ENCODE assay signal across 1 cellular context in the genomic region with DNA sequence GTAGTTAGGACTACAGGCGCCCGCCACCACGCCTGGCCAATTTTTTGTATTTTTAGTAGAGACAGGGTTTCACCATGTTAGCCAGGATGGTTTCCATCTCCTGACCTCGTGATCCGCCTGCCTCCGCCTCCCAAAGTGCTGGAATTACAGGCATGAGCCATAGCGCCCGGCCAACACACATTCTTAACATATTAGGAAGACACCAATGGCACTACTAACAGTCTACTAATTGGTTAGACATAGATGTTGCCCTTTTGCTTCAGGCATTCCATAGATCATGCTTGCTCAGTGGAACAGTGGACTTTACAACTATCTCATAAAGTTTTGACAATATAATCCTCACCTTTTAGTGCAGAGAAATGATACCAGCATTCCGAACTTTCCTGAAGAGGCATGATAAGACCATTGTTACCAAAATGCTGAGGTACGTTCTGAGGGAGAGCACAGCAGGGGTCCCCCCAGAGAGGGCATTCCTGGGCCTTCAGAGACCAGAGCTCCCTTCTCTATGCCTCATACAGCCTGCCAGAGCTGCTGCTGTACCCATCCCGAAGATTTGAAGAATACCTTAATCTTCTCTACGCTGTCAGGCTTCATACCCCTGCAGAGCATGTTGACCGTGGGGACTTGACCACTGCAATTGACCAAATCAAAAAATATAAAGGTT.
TF ChIP-seq lines count a peak whose summit lies in the region.

No MANE protein-coding gene starts in this region.

TF ChIP-seq in GM23338, 12 proteins besides CTCF, POLR2A, EP300 and RAD21 (continued from another document):
- TF ChIP-seq, protein P1, sequence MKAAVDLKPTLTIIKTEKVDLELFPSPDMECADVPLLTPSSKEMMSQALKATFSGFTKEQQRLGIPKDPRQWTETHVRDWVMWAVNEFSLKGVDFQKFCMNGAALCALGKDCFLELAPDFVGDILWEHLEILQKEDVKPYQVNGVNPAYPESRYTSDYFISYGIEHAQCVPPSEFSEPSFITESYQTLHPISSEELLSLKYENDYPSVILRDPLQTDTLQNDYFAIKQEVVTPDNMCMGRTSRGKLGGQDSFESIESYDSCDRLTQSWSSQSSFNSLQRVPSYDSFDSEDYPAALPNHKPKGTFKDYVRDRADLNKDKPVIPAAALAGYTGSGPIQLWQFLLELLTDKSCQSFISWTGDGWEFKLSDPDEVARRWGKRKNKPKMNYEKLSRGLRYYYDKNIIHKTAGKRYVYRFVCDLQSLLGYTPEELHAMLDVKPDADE (IDR thresholded peaks at IDR 0.05): no peak
